16 cellular contexts compared by ENCODE assay signal in genomic region chr4:11423465-11423864, GRCh38. TPM values are rescaled to one million over a fixed set of nuclear protein-coding genes. Genes with fewer than 3 reads are reported as not detected.
"Had no signal": no experiment of that assay in that cellular context is flagged by ENCODE, and none has a peak within 500 bp of the region (broad histone marks: within the 10 kb centered on the region; RNA-seq: fewer than 3 reads in every experiment).

No MANE protein-coding gene starts in this region.

- H3K9me3 ChIP-seq: colonic mucosa, lower lobe of right lung, mucosa of descending colon, pancreas, transverse colon had no signal

- ATAC-seq: esophagus mucosa, lower lobe of right lung, mucosa of descending colon, pancreas had no signal

- H3K27ac Mint-ChIP-seq: activated CD4-positive, alpha-beta memory T cell treated with anti-CD3 and anti-CD28 coated beads for 36 hours; activated naive CD4-positive, alpha-beta T cell treated with anti-CD3 and anti-CD28 coated beads, Interleukin-2, amount 10 ng/mL, durations not matched to agents 7 days and 5 days; activated T-cell treated with anti-CD3 and anti-CD28 coated beads, Interleukin-2, amount 50 U/mL, for 24 hours; naive thymus-derived CD4-positive, alpha-beta T cell had no signal

- H3K4me1 ChIP-seq: pancreas had no signal

- H3K27me3 ChIP-seq: colonic mucosa had no signal

- H3K9me3 Mint-ChIP-seq: activated CD4-positive, alpha-beta memory T cell treated with anti-CD3 and anti-CD28 coated beads for 36 hours; activated naive CD4-positive, alpha-beta T cell treated with anti-CD3 and anti-CD28 coated beads, Interleukin-2, amount 10 ng/mL, durations not matched to agents 7 days and 5 days; activated T-cell treated with anti-CD3 and anti-CD28 coated beads, Interleukin-2, amount 50 U/mL, for 24 hours; naive thymus-derived CD4-positive, alpha-beta T cell had no signal

- H3K27ac ChIP-seq: cardiac muscle cell, colonic mucosa, lower lobe of right lung, pancreas, transverse colon, VCaP had no signal

- H3K36me3 Mint-ChIP-seq: activated CD4-positive, alpha-beta memory T cell treated with anti-CD3 and anti-CD28 coated beads for 36 hours; activated naive CD4-positive, alpha-beta T cell treated with anti-CD3 and anti-CD28 coated beads, Interleukin-2, amount 10 ng/mL, durations not matched to agents 7 days and 5 days; naive thymus-derived CD4-positive, alpha-beta T cell had no signal

- FAIRE-seq: astrocyte, pancreas had no signal

- H3K4me3 Mint-ChIP-seq: activated CD4-positive, alpha-beta memory T cell treated with anti-CD3 and anti-CD28 coated beads for 36 hours; activated naive CD4-positive, alpha-beta T cell treated with anti-CD3 and anti-CD28 coated beads, Interleukin-2, amount 10 ng/mL, durations not matched to agents 7 days and 5 days; activated T-cell treated with anti-CD3 and anti-CD28 coated beads, Interleukin-2, amount 50 U/mL, for 24 hours; naive thymus-derived CD4-positive, alpha-beta T cell had no signal

- H3K36me3 ChIP-seq: cardiac muscle cell, colonic mucosa, lower lobe of right lung, pancreas, transverse colon had no signal

- H3K4me3 ChIP-seq: cardiac muscle cell, colonic mucosa, lower lobe of right lung, mucosa of descending colon, pancreas, transverse colon had no signal

- DNase-seq: activated CD4-positive, alpha-beta memory T cell treated with anti-CD3 and anti-CD28 coated beads for 36 hours; activated CD4-positive, alpha-beta T cell treated with anti-CD3 and anti-CD28 coated beads for 1 hour; activated T-cell treated with anti-CD3 and anti-CD28 coated beads, Interleukin-2, amount 50 U/mL, for 24 hours; colonic mucosa; glutamatergic neuron; lower lobe of right lung; pancreas; stimulated activated naive CD4-positive, alpha-beta T cell treated with Interleukin-2 at 50 U/mL for 16 hours; transverse colon had no signal

RNA-seq across cellular contexts. Expression of gene HS3ST1, which starts 5.2 kb away (rescaled TPM):
- total RNA-seq: activated CD4-positive, alpha-beta memory T cell treated with anti-CD3 and anti-CD28 coated beads for 36 hours had no signal
- polyA plus RNA-seq: naive thymus-derived CD4-positive, alpha-beta T cell had no signal
